ENCODE assay signal across 9 cellular contexts in the genomic region with DNA sequence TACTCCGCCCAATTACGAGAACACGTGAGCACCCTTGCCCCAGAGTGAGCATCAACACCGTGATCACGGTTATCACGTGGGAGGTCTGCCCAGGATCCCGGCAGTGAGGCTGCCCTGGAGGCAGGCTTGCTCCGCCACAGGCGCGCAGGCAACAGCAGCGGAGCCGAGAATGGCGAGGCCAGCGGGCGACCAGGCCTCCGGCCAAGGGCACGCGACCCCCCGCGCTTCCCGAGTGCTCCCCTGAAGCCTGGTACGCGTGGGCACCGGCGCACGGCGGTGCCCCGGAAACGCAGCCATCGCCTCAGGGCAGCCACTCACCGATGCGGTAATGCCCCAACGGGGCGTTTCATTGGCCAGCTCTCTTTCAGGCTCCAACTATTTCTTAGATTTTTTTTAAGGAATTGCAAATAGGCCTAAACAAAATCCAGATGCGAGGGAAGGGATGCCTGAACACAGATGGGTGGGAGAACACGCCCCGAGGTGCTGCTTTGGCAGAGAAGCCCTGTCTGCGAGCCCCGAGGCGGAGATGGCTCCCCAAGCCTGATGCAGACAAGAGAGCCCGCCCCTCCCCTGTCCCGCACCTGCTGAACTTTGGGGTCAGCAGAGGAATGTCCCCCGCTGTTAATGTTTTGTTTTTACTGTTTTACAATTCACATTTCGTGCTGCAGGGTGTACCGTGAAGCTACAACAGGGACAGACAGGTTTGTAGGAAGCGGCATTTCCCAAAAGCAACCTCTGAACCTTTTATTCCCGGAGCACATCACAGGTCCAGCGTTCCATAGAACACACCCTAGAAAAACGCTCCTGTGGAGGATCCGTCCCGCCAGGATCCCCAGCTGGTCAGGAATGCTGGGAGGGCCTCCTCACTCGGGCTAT.
A peak's percentile ranks its signal among the peaks of the same experiment; 100 is the strongest.
DNase-seq lines count a peak whose midpoint lies in the region; ATAC-seq and TF ChIP-seq lines count a peak whose summit lies in the region.
"Had no signal": no experiment of that assay in that cellular context is flagged by ENCODE, and none has a peak within 500 bp of the region (broad histone marks: within the 10 kb centered on the region; RNA-seq: fewer than 3 reads in every experiment).

No MANE protein-coding gene starts in this region.

- H2AFZ ChIP-seq in trophoblast cell (ENCODE audit: insufficient read depth, low read length, poor library complexity), result peak overlapping the region; percentile 30

- H3K9me3 ChIP-seq in right atrium auricular region (no peaks in the 10 kb centered on the region), trophoblast cell (ENCODE audit: insufficient read depth, low read depth, low read length) (peaks cover 2% of the 10 kb centered on the region)

- peak; percentile 45 for DNase-seq in DMS 273 (lab: John Stamatoyannopoulos, UW; ENCODE audit: unreplicated experiment)
- no peak for DNase-seq in DMS 273 treated with DMSO at 0.1 percent for 48 hours (lab: John Stamatoyannopoulos, UW)
- DNase-seq in amniotic epithelial cell (ENCODE audit: low read depth), result peak; percentile 56
- no peak for DNase-seq in right atrium auricular region (ENCODE audit: low spot score)
- DNase-seq in trophoblast cell, result peak; percentile 62 to 74
- DNase-seq in stimulated activated CD4-positive, alpha-beta T cell treated with anti-CD3 and anti-CD28 coated beads, Interleukin-2, amount 100 ng/mL, for 24 hours, result no peak

- H3K4me1 ChIP-seq in right atrium auricular region (peaks cover 0 to 5% of the 10 kb centered on the region in 2 donors), trophoblast cell (ENCODE audit: control insufficient read depth in 1 of 2, insufficient read depth in 2 of 2, low read length in 2 of 2) (peaks cover 6 to 9% of the 10 kb centered on the region in 2 experiments)

- no peak overlapping the region for H2BK5ac ChIP-seq in trophoblast cell (ENCODE audit: low read depth, low read length, poor library complexity)

- no peak overlapping the region for H2BK120ac ChIP-seq in trophoblast cell (ENCODE audit: insufficient read depth, low read length, poor library complexity)

- WGBS in trophoblast cell (ENCODE audit: extremely low coverage, insufficient coverage, insufficient read length), result no CpG with 5 or more reads among the region's 52 CpGs

- ATAC-seq in HG02571 (IDR thresholded peaks at IDR 0.05; ENCODE audit: unreplicated experiment) (no peak), HG02623 (IDR thresholded peaks at IDR 0.05; ENCODE audit: unreplicated experiment) (no peak)

- H3K79me1 ChIP-seq in trophoblast cell (ENCODE audit: low read length), result peaks cover 2% of the 10 kb centered on the region

- no peak overlapping the region for H4K12ac ChIP-seq in trophoblast cell (ENCODE audit: low read depth, low read length)

- H3K36me3 ChIP-seq in right atrium auricular region, result no peaks in the 10 kb centered on the region
- no peaks in the 10 kb centered on the region for H3K36me3 ChIP-seq in trophoblast cell (ENCODE audit: control insufficient read depth in 1 of 2, insufficient read depth in 2 of 2, low read length in 2 of 2)

- peak overlapping the region; percentile 43 to 53 for H3K4me3 ChIP-seq in right atrium auricular region
- peak overlapping the region; percentile 63 for H3K4me3 ChIP-seq in trophoblast cell (ENCODE audit: low read depth, low read length)

- H3K27ac ChIP-seq in right atrium auricular region (no peak overlapping the region), trophoblast cell (ENCODE audit: low read depth, low read length) (no peak overlapping the region)
- H3K27ac ChIP-seq: 22Rv1 had no signal

- no peak overlapping the region for H3K18ac ChIP-seq in trophoblast cell (ENCODE audit: low read length)

- peaks cover 2% of the 10 kb centered on the region for H3K79me2 ChIP-seq in trophoblast cell (ENCODE audit: control insufficient read depth, insufficient read depth, low read length, poor library complexity)

- H4K91ac ChIP-seq in trophoblast cell (ENCODE audit: low read depth, low read length), result no peak overlapping the region

- no peak overlapping the region for H3K23ac ChIP-seq in trophoblast cell (ENCODE audit: low read length)

- no peak for TF ChIP-seq CTCF in right atrium auricular region (IDR thresholded peaks at IDR 0.05)

- no peak overlapping the region for H3K4ac ChIP-seq in trophoblast cell (ENCODE audit: low read depth, low read length)

- H4K8ac ChIP-seq in trophoblast cell (ENCODE audit: low read depth, low read length), result peak overlapping the region; percentile 67

- H3K14ac ChIP-seq in trophoblast cell (ENCODE audit: low read length), result no peak overlapping the region

- H3K27me3 ChIP-seq in right atrium auricular region (no peaks in the 10 kb centered on the region), trophoblast cell (ENCODE audit: insufficient read depth, low read length) (no peaks in the 10 kb centered on the region)

- H3K4me2 ChIP-seq in trophoblast cell (ENCODE audit: low read length), result peak overlapping the region; percentile 86

- no peak overlapping the region for H3K9ac ChIP-seq in trophoblast cell (ENCODE audit: low read length)

- no peak overlapping the region for H2BK12ac ChIP-seq in trophoblast cell (ENCODE audit: low read length)

- H2AK5ac ChIP-seq in trophoblast cell (ENCODE audit: low read length), result no peak overlapping the region

Comparison
In these comparisons a context has a peak if more than half of its experiments do, and no peak if none do; other contexts are left out.
1. DNase-seq: peak in DMS 273 (single experiment), amniotic epithelial cell (single experiment) and trophoblast cell (2 of 2); none in DMS 273 treated with DMSO at 0.1 percent for 48 hours (single experiment), right atrium auricular region (single experiment) and stimulated activated CD4-positive, alpha-beta T cell treated with anti-CD3 and anti-CD28 coated beads, Interleukin-2, amount 100 ng/mL, for 24 hours (0 of 2).